ENCODE assay signal across 8 cellular contexts in the genomic region with DNA sequence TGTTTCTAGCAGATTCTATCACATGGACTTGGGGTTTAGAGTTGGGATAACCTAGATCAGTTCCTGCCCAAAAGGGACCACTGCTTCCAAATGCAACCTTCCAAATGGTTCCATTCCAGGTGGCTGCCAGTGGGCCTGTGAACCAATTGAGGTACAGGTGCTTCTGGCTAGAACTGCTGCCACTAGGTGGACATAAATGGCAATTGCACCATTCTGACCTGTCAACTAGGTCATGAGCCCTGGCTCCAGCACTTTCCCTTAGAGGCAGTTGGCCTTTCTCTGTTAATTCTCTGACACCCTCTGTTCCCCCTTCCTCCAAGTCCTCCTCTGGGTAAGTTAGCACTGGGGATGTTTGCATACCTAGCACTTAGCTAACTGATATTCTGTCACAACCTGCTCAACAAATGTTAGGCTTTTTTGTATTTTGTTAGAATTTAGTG. TPM values are rescaled to one million over a fixed set of nuclear protein-coding genes. Genes with fewer than 3 reads are reported as not detected.
DNase-seq lines count a peak whose midpoint lies in the region; ATAC-seq and TF ChIP-seq lines count a peak whose summit lies in the region.

No MANE protein-coding gene starts in this region.

- TF ChIP-seq CTCF in AG04450 (IDR thresholded peaks at IDR 0.05; ENCODE audit: low read depth, low read length) (peak; percentile 39), sigmoid colon (IDR thresholded peaks at IDR 0.05) (peak in 1 of 4 experiments; percentile 24)

- H3K27me3 ChIP-seq in AG04450 (ENCODE audit: control insufficient read depth, insufficient read depth, low read length), result peaks cover 17% of the 10 kb centered on the region
- peaks cover 0 to 10% (median 7%) of the 10 kb centered on the region in 3 donors for H3K27me3 ChIP-seq in sigmoid colon

- no peak for TF ChIP-seq EP300 in sigmoid colon (IDR thresholded peaks at IDR 0.05)

- ATAC-seq in GM18498 (IDR thresholded peaks at IDR 0.05; ENCODE audit: unreplicated experiment) (peak; percentile 74), HG03469 (IDR thresholded peaks at IDR 0.05; ENCODE audit: unreplicated experiment) (peak; percentile 56)

- H3K4me1 ChIP-seq in sigmoid colon, result no peaks in the 10 kb centered on the region

- H3K27ac ChIP-seq in AG04450 (ENCODE audit: low read depth, low read length) (no peak overlapping the region), sigmoid colon (no peak overlapping the region)

- no peak for DNase-seq in AG04450 (ENCODE audit: low read depth, low spot score)
- peak; percentile 89 for DNase-seq in OCI-M1 (lab: John Stamatoyannopoulos, UW)
- DNase-seq in activated T-cell treated with anti-CD3 and anti-CD28 coated beads, Interleukin-2, amount 50 U/mL, for 1 hour, result peak; percentile 51
- peak; percentile 77 for DNase-seq in germinal center (ENCODE audit: low spot score)
- peak; percentile 6 to 23 for DNase-seq in stimulated activated CD4-positive, alpha-beta T cell treated with anti-CD3 and anti-CD28 coated beads, Interleukin-15, amount 100 ng/mL, for 48 hours (ENCODE audit: low read depth in 2 of 2)
- DNase-seq in sigmoid colon, result no peak

- POLR2A ChIA-PET in AG04450 (lab: Yijun Ruan, JAX), result no interaction called here

- TF ChIP-seq POLR2A in sigmoid colon (IDR thresholded peaks at IDR 0.05), result no peak

- H3K4me3 ChIP-seq in AG04450 (ENCODE audit: low read depth, low read length), result no peak overlapping the region
- H3K4me3 ChIP-seq in sigmoid colon, result no peak overlapping the region

- H3K36me3 ChIP-seq in sigmoid colon, result no peaks in the 10 kb centered on the region

- intact Hi-C loops in sigmoid colon (cut with DNase I), result no loop called here

- H3K9me3 ChIP-seq in AG04450 (ENCODE audit: control insufficient read depth, insufficient read depth, low read length) (peaks cover 7% of the 10 kb centered on the region; the same call in 1 of the 2 replicates), sigmoid colon (peaks cover 0 to 2% (median 0%) of the 10 kb centered on the region in 4 donors)

- CTCF ChIA-PET in AG04450 (lab: Charles Lee), result interaction anchor here (0.8 to 1.0 kb wide), 2 partner anchors 31 to 32 kb away, joined by 4 to 6 read pairs; no protein-coding TSS in a partner anchor

RNA-seq across cellular contexts. Expression of a gene that starts 16.6 kb away (rescaled TPM):
- polyA plus RNA-seq in AG04450 (2011; rRNA removed), result not detected in 2 replicates
- not detected in 2 replicates for polyA minus RNA-seq in AG04450 (2011; rRNA and poly(A)+ RNA removed)
- total RNA-seq in sigmoid colon, result not detected
- polyA plus RNA-seq in sigmoid colon, result under 1 TPM in 1 of 3 donors, not detected in 2; 0.25 TPM

RNA-seq across cellular contexts. Expression of a gene that starts 28.6 kb away (rescaled TPM):
- polyA plus RNA-seq in AG04450 (2011; rRNA removed) (53.3 and 59.0 TPM in 2 replicates), sigmoid colon (100 to 1,000 TPM; 160 to 217 (median 198) TPM)
- 19.4 and 30.6 TPM in 2 replicates for polyA minus RNA-seq in AG04450 (2011; rRNA and poly(A)+ RNA removed)
- 10 to 100 TPM; 31.4 to 66.7 (median 51.3) TPM for total RNA-seq in sigmoid colon

RNA-seq across cellular contexts. Expression of a gene that starts 32.3 kb away (rescaled TPM):
- polyA plus RNA-seq in AG04450 (2011; rRNA removed) (11.1 and 12.6 TPM in 2 replicates), sigmoid colon (10 to 100 TPM in 2 of 3 donors, 1 to 10 TPM in 1; 7.8 to 15.5 (median 12.4) TPM)
- 8.3 and 11.2 TPM in 2 replicates for polyA minus RNA-seq in AG04450 (2011; rRNA and poly(A)+ RNA removed)
- 10 to 100 TPM; 24.8 to 27.8 (median 25.7) TPM for total RNA-seq in sigmoid colon

Comparison
In these comparisons a context has a peak if more than half of its experiments do, and no peak if none do; other contexts are left out.
1. DNase-seq: peak in OCI-M1 (single experiment), activated T-cell treated with anti-CD3 and anti-CD28 coated beads, Interleukin-2, amount 50 U/mL, for 1 hour (single experiment), germinal center (single experiment) and stimulated activated CD4-positive, alpha-beta T cell treated with anti-CD3 and anti-CD28 coated beads, Interleukin-15, amount 100 ng/mL, for 48 hours (2 of 2); none in AG04450 (single experiment) and sigmoid colon (single experiment).